8 cellular contexts compared by ENCODE assay signal in the genomic region with DNA sequence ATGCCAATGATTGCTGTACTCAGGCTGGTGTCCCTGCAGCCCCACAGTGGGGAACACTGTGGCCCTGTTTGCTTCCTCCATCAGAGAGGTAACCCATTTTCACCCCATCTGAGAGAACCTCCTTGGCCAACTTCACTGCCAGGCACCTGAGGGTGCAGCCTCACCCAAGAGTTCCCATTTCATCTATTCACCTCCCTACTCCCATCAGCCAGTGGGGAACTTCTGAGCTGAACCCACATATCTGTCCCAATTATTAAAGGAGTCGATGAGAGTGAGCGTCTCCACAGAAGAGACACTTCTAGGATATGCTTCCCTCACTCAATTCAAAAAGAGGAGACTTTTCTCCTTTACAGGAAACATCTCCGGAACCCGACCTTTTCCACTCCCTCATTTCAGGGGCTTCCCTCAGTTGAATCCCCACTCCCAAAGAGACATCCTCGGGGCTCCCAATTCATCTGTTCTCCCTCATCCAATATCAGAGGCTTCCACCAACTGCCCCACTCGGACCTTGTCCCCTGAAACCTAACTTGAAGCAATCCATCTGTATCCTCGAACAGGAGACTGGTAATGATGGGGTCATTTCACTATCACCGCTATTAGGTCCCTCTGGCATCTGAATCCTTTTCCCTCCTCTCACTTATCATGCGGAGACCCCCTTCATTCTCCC. TPM values are rescaled to one million over a fixed set of nuclear protein-coding genes. Genes with fewer than 3 reads are reported as not detected.
DNase-seq lines count a peak whose midpoint lies in the region; ATAC-seq and TF ChIP-seq lines count a peak whose summit lies in the region.

No MANE protein-coding gene starts in this region.

- TF ChIP-seq RAD21 in neural cell (conservative IDR thresholded peaks at IDR 0.05) = no peak

- H3K4me3 ChIP-seq in BLaER1 (peak overlapping the region; percentile 94), NT2/D1 (ENCODE audit: insufficient read length, low read depth) (peak overlapping the region; percentile 81), neural cell (ENCODE audit: low read length) (peak overlapping the region; percentile 94)

- peaks cover 22% of the 10 kb centered on the region for H3K36me3 Mint-ChIP-seq in effector memory CD8-positive, alpha-beta T cell (ENCODE audit: insufficient read depth)

- peaks cover 62% of the 10 kb centered on the region for H3K79me2 ChIP-seq in neural cell (replicated peaks; ENCODE audit: insufficient read depth, low read length)

- peak overlapping the region; percentile 88 to 95 for H3K4me3 Mint-ChIP-seq in effector memory CD8-positive, alpha-beta T cell

- peaks cover 19% of the 10 kb centered on the region for H3K36me3 ChIP-seq in BLaER1
- peaks cover 39% of the 10 kb centered on the region for H3K36me3 ChIP-seq in NT2/D1 (ENCODE audit: insufficient read depth, insufficient read length, low read length)
- H3K36me3 ChIP-seq in neural cell (ENCODE audit: insufficient read depth, low read length) = no peaks in the 10 kb centered on the region

- H4K20me1 ChIP-seq in BLaER1 (peaks cover 57% of the 10 kb centered on the region), neural cell (ENCODE audit: insufficient read depth) (peaks cover 3% of the 10 kb centered on the region)

- no peaks in the 10 kb centered on the region for H3K27me3 ChIP-seq in BLaER1
- H3K27me3 ChIP-seq in NT2/D1 (ENCODE audit: insufficient read depth, insufficient read length) = no peaks in the 10 kb centered on the region
- H3K27me3 ChIP-seq in neural cell (ENCODE audit: insufficient read depth, low read depth, low read length) = no peaks in the 10 kb centered on the region

- H3K4me2 ChIP-seq in BLaER1 (peak overlapping the region; percentile 97), neural cell (ENCODE audit: low read length) (peak overlapping the region; percentile 82)

- peak overlapping the region; percentile 7 for H2AFZ ChIP-seq in neural cell (ENCODE audit: low read depth, low read length)

- H3K27ac ChIP-seq in BLaER1 (peak overlapping the region; percentile 98), neural cell (ENCODE audit: low read length) (peak overlapping the region; percentile 99)

- peak overlapping the region; percentile 93 to 96 for H3K27ac Mint-ChIP-seq in effector memory CD8-positive, alpha-beta T cell

- H3K4me1 Mint-ChIP-seq in effector memory CD8-positive, alpha-beta T cell (ENCODE audit: low read depth in 2 of 2) = peaks cover 74 to 81% of the 10 kb centered on the region in 2 donors

- H3K9me3 ChIP-seq in BLaER1 (no peaks in the 10 kb centered on the region), NT2/D1 (ENCODE audit: insufficient read depth, low read length) (no peaks in the 10 kb centered on the region), neural cell (ENCODE audit: low read length) (no peaks in the 10 kb centered on the region)

- no peaks in the 10 kb centered on the region for H3K27me3 Mint-ChIP-seq in effector memory CD8-positive, alpha-beta T cell

- ATAC-seq in effector memory CD8-positive, alpha-beta T cell (replicated peaks) = no peak
- no peak for ATAC-seq in GM21447 (IDR thresholded peaks at IDR 0.05; ENCODE audit: unreplicated experiment)

- no peaks in the 10 kb centered on the region for H3K9me2 ChIP-seq in neural cell (ENCODE audit: insufficient read depth, low read length)

- H3K4me1 ChIP-seq in BLaER1 (peaks cover 85% of the 10 kb centered on the region), NT2/D1 (ENCODE audit: insufficient read depth, insufficient read length) (peaks cover 12% of the 10 kb centered on the region)

- no peaks in the 10 kb centered on the region for H3F3A ChIP-seq in neural cell (ENCODE audit: insufficient read depth, low read length, poor library complexity, severe bottlenecking)

- DNase-seq in NT2/D1 (ENCODE audit: low read depth, low spot score) (no peak), NCI-H2196 treated with DMSO at 0.1 percent for 48 hours (lab: John Stamatoyannopoulos, UW; ENCODE audit: unreplicated experiment) (no peak), NCI-H82 treated with DMSO at 0.1 percent for 48 hours (lab: John Stamatoyannopoulos, UW; ENCODE audit: unreplicated experiment) (no peak)
- DNase-seq in effector memory CD8-positive, alpha-beta T cell = no peak
- no peak for DNase-seq in stimulated activated CD4-positive, alpha-beta T cell treated with anti-CD3 and anti-CD28 coated beads, Interleukin-2, amount 100 ng/mL, for 24 hours

- no peak for TF ChIP-seq EP300 in neural cell (conservative IDR thresholded peaks at IDR 0.05; ENCODE audit: poor library complexity, severe bottlenecking)

- H3K9me3 Mint-ChIP-seq in effector memory CD8-positive, alpha-beta T cell = no peaks in the 10 kb centered on the region

- no peak for TF ChIP-seq CTCF in neural cell (IDR thresholded peaks at IDR 0.05; ENCODE audit: poor library complexity, severe bottlenecking)

- H3K9ac ChIP-seq in BLaER1 (peak overlapping the region; percentile 96), NT2/D1 (ENCODE audit: insufficient read length, low read depth) (peak overlapping the region; percentile 92), neural cell (ENCODE audit: low read length) (peak overlapping the region; percentile 95)

TF ChIP-seq in neural cell, 6 proteins besides CTCF, POLR2A, EP300 and RAD21:
- no peak for TF ChIP-seq SMC3 (conservative IDR thresholded peaks at IDR 0.05; ENCODE audit: poor library complexity)
- no peak for TF ChIP-seq TAF1 (IDR thresholded peaks at IDR 0.05; ENCODE audit: low read depth)
- TF ChIP-seq EZH2 (IDR thresholded peaks at IDR 0.05; ENCODE audit: borderline replicate concordance, insufficient read depth, low read length, poor library complexity, severe bottlenecking) = no peak
- no peak for TF ChIP-seq REST (IDR thresholded peaks at IDR 0.05; ENCODE audit: borderline replicate concordance)

RNA-seq across cellular contexts. Expression of gene UBE2V1, which starts 1.0 kb away (rescaled TPM):
- polyA plus RNA-seq in neural cell = 34.4 and 44.2 TPM in 2 replicates
- polyA minus RNA-seq in neural cell = 58.4 and 70.0 TPM in 2 replicates

RNA-seq across cellular contexts. Expression of gene PEDS1, which starts 41.6 kb away (rescaled TPM):
- 10.0 and 16.5 TPM in 2 replicates for polyA plus RNA-seq in neural cell
- polyA minus RNA-seq in neural cell = 19.8 and 20.2 TPM in 2 replicates
